9 cellular contexts compared by ENCODE assay signal in genomic region chr1:61318319-61319125, GRCh38.
DNase-seq lines count a peak whose midpoint lies in the region; ATAC-seq, FAIRE-seq and TF ChIP-seq lines count a peak whose summit lies in the region.
"Had no signal": no experiment of that assay in that cellular context is flagged by ENCODE, and none has a peak within 500 bp of the region (broad histone marks: within the 10 kb centered on the region; RNA-seq: fewer than 3 reads in every experiment).

No MANE protein-coding gene starts in this region.

- no peak overlapping the region for H3K4me3 ChIP-seq in endothelial cell of umbilical vein (replicated peaks in 1 of 3; ENCODE audit: insufficient read depth in 1 of 3, low read depth in 1 of 3, low read length in 3 of 3)
- peak overlapping the region; percentile 43 for H3K4me3 ChIP-seq in rectal smooth muscle tissue (ENCODE audit: low read length)

- no peaks in the 10 kb centered on the region for H3K27me3 ChIP-seq in endothelial cell of umbilical vein (ENCODE audit: control insufficient read depth in 2 of 2, insufficient read depth in 2 of 2, low read length in 2 of 2)
- H3K27me3 ChIP-seq in rectal smooth muscle tissue (ENCODE audit: control insufficient read depth, insufficient read depth, low read length): no peaks in the 10 kb centered on the region

- dilution Hi-C loops in endothelial cell of umbilical vein (cut with MboI; ENCODE audit: extremely low pct_ligation_motif_present, low sequenced_read_pairs): no loop called here

- H4K20me1 ChIP-seq in endothelial cell of umbilical vein (replicated peaks; ENCODE audit: control insufficient read depth, extremely low read depth, insufficient read depth, low read length): no peaks in the 10 kb centered on the region

- no peak for TF ChIP-seq POLR2A in endothelial cell of umbilical vein (IDR thresholded peaks at IDR 0.05; ENCODE audit: low read depth, low read length)

- ATAC-seq in GM18520 (IDR thresholded peaks at IDR 0.05; ENCODE audit: unreplicated experiment) (peak; percentile 99), GM21786 (IDR thresholded peaks at IDR 0.05; ENCODE audit: unreplicated experiment) (peak; percentile 99)

- BruUV-seq in endothelial cell of umbilical vein (replicated peaks; lab: Mats Ljungman, UMichigan): no TSS peak

- no peaks in the 10 kb centered on the region for H3K36me3 ChIP-seq in endothelial cell of umbilical vein (ENCODE audit: control insufficient read depth in 2 of 2, extremely low read depth in 1 of 2, insufficient read depth in 2 of 2, low read length in 2 of 2)
- no peaks in the 10 kb centered on the region for H3K36me3 ChIP-seq in rectal smooth muscle tissue (ENCODE audit: control insufficient read depth, insufficient read depth, low read length)

- H3K9me3 ChIP-seq in endothelial cell of umbilical vein (replicated peaks; ENCODE audit: control insufficient read depth, insufficient read depth, low read length): no peaks in the 10 kb centered on the region

- H3K9me1 ChIP-seq in endothelial cell of umbilical vein (replicated peaks; ENCODE audit: control insufficient read depth, extremely low read depth, insufficient read depth, low read length): no peaks in the 10 kb centered on the region

- peak; percentile 56 for DNase-seq in LHCN-M2 (ENCODE audit: low read depth)
- DNase-seq in endothelial cell of umbilical vein (ENCODE audit: low read depth, low spot score): peak; percentile 85
- DNase-seq in NCI-H524 (lab: John Stamatoyannopoulos, UW): no peak
- DNase-seq in NCI-H2081 (lab: John Stamatoyannopoulos, UW): no peak
- no peak for DNase-seq in activated CD8-positive, alpha-beta memory T cell treated with anti-CD3 and anti-CD28 coated beads, Interleukin-2, amount 50 U/mL, for 4 hours
- DNase-seq: activated B cell treated with CpG ODN at 0.5 μM for 24 hours had no signal

- peak overlapping the region; percentile 59 for H3K4me2 ChIP-seq in endothelial cell of umbilical vein (ENCODE audit: insufficient read depth, low read length)

- H3K79me2 ChIP-seq in endothelial cell of umbilical vein (ENCODE audit: control insufficient read depth, insufficient read depth, low read length): no peaks in the 10 kb centered on the region

- H2AFZ ChIP-seq in endothelial cell of umbilical vein (ENCODE audit: low read depth, low read length): no peak overlapping the region

- CTCF ChIA-PET in endothelial cell of umbilical vein (lab: Charles Lee): interaction anchor here (1.3 to 1.4 kb wide), 2 partner anchors 20 to 269 kb away, joined by 5 to 6 read pairs; no protein-coding TSS in a partner anchor

- peak; percentile 81 for FAIRE-seq in endothelial cell of umbilical vein (lab: Jason Lieb, UNC)

- H3K4me1 ChIP-seq in endothelial cell of umbilical vein (ENCODE audit: control insufficient read depth, extremely low read depth, insufficient read depth, low read length) (peaks cover 15% of the 10 kb centered on the region), rectal smooth muscle tissue (ENCODE audit: control insufficient read depth, insufficient read depth, low read length) (peaks cover 14% of the 10 kb centered on the region)

- POLR2A ChIA-PET in endothelial cell of umbilical vein (lab: Charles Lee): no interaction called here

- no peak for TF ChIP-seq CTCF in endothelial cell of umbilical vein (IDR thresholded peaks at IDR 0.05; ENCODE audit: extremely low read depth in 1 of 2, insufficient read depth in 1 of 2, low read depth in 1 of 2, low read length in 2 of 2)

- H3K27ac ChIP-seq in endothelial cell of umbilical vein (ENCODE audit: insufficient read depth, low read depth, low read length) (peak overlapping the region; percentile 38), rectal smooth muscle tissue (ENCODE audit: low read depth, low read length) (peak overlapping the region; percentile 55)

- no peak overlapping the region for H3K9ac ChIP-seq in endothelial cell of umbilical vein (replicated peaks; ENCODE audit: extremely low read depth, insufficient read depth, low read length)
- no peak overlapping the region for H3K9ac ChIP-seq in rectal smooth muscle tissue (ENCODE audit: low read length)

- intact Hi-C loops in endothelial cell of umbilical vein (cut with micrococcal nuclease): loop anchor here (5.0 kb wide), 1 partner anchor 236 kb away; the partner anchor contains the start of gene NFIA

TF ChIP-seq in endothelial cell of umbilical vein, 7 proteins besides CTCF, POLR2A, EP300 and RAD21:
- peak; percentile 32 for TF ChIP-seq FOS (IDR thresholded peaks at IDR 0.05; ENCODE audit: borderline replicate concordance, insufficient read depth, low read length)
- TF ChIP-seq JUN (IDR thresholded peaks at IDR 0.05; ENCODE audit: borderline replicate concordance, insufficient read depth, insufficient read length, low read depth): peak; percentile 51
- no peak for TF ChIP-seq POLR2AphosphoS5 (IDR thresholded peaks at IDR 0.05; ENCODE audit: insufficient read depth, low read depth, low read length)
- TF ChIP-seq EZH2 (IDR thresholded peaks at IDR 0.05; ENCODE audit: borderline replicate concordance, low read depth, low read length, severe bottlenecking): no peak

Comparison
In these comparisons a context has a peak if more than half of its experiments do, and no peak if none do; other contexts are left out.
1. DNase-seq: peak in LHCN-M2 (single experiment) and endothelial cell of umbilical vein (single experiment); none in NCI-H524 (0 of 2), NCI-H2081 (0 of 2) and activated CD8-positive, alpha-beta memory T cell treated with anti-CD3 and anti-CD28 coated beads, Interleukin-2, amount 50 U/mL, for 4 hours (single experiment).